Comparison of ENCODE assay signal across 9 cellular contexts in genomic region chr6:17032595-17033591, GRCh38.
DNase-seq lines count a peak whose midpoint lies in the region; ATAC-seq and TF ChIP-seq lines count a peak whose summit lies in the region.
"Had no signal": no experiment of that assay in that cellular context is flagged by ENCODE, and none has a peak within 500 bp of the region (broad histone marks: within the 10 kb centered on the region; RNA-seq: fewer than 3 reads in every experiment).

No MANE protein-coding gene starts in this region.

- H3K9me3 ChIP-seq in MG63 (no peaks in the 10 kb centered on the region), transverse colon (no peaks in the 10 kb centered on the region)

- peaks cover 4% of the 10 kb centered on the region for H3K9me3 Mint-ChIP-seq in chondrocyte (ENCODE audit: low read depth)
- H3K9me3 Mint-ChIP-seq: T-helper 1 cell treated with Interleukin-12 subunit alpha and Interleukin-12 subunit beta and Interleukin-4 antibody, amounts not matched to agents 30 μg/mL and 1 μg/mL, for 36 hours had no signal

- peak overlapping the region; percentile 97 for H3K27ac Mint-ChIP-seq in chondrocyte (ENCODE audit: unreplicated experiment)
- H3K27ac Mint-ChIP-seq: T-helper 1 cell treated with Interleukin-12 subunit alpha and Interleukin-12 subunit beta and Interleukin-4 antibody, amounts not matched to agents 30 μg/mL and 1 μg/mL, for 36 hours had no signal

- DNase-seq in MG63, result peak; percentile 73
- DNase-seq in chondrocyte (ENCODE audit: low spot score), result no peak
- peak; percentile 87 to 95 for DNase-seq in lower leg skin (ENCODE audit: low spot score in 2 of 2)
- DNase-seq in transverse colon, result peak; percentile 62
- DNase-seq in stimulated activated CD8-positive, alpha-beta memory T cell treated with anti-CD3 and anti-CD28 coated beads, Interleukin-4, amount 100 ng/mL, for 48 hours, result no peak
- no peak for DNase-seq in MV-4-11 (lab: John Stamatoyannopoulos, UW)

- H3K4me1 Mint-ChIP-seq in chondrocyte (ENCODE audit: low read depth), result peaks cover 37% of the 10 kb centered on the region

- TF ChIP-seq EP300 in transverse colon (IDR thresholded peaks at IDR 0.05; ENCODE audit: low read depth), result no peak

- intact Hi-C loops in lower leg skin (cut with DNase I; ENCODE audit: low total_unique reads) (no loop called here), transverse colon (cut with DNase I; ENCODE audit: low total_unique reads) (no loop called here)

- H3K4me3 ChIP-seq in MG63 (peak overlapping the region; percentile 27), lower leg skin (ENCODE audit: low read depth, poor library complexity, severe bottlenecking) (no peak overlapping the region), transverse colon (peak overlapping the region in 1 of 4 donors; percentile 19)

- ATAC-seq in HG03521 (IDR thresholded peaks at IDR 0.05; ENCODE audit: unreplicated experiment) (no peak), HG02840 (IDR thresholded peaks at IDR 0.05; ENCODE audit: low FRiP score, unreplicated experiment) (no peak)

- H3K27ac ChIP-seq in transverse colon, result peak overlapping the region; percentile 61 to 79 (median 68)

- no peak for TF ChIP-seq CTCF in chondrocyte (IDR thresholded peaks at IDR 0.05)
- TF ChIP-seq CTCF in lower leg skin (IDR thresholded peaks at IDR 0.05), result no peak
- TF ChIP-seq CTCF in transverse colon (IDR thresholded peaks at IDR 0.05), result no peak

- H3K27me3 Mint-ChIP-seq in chondrocyte (ENCODE audit: low read depth), result no peaks in the 10 kb centered on the region

- no peaks in the 10 kb centered on the region for H3K27me3 ChIP-seq in MG63
- H3K27me3 ChIP-seq in transverse colon, result no peaks in the 10 kb centered on the region

- no peaks in the 10 kb centered on the region for H3K36me3 Mint-ChIP-seq in chondrocyte (ENCODE audit: low read depth)

- H3K4me1 ChIP-seq in transverse colon, result peaks cover 0 to 11% (median 2%) of the 10 kb centered on the region in 4 donors

- H3K4me3 Mint-ChIP-seq in chondrocyte (ENCODE audit: unreplicated experiment), result peak overlapping the region; percentile 46
- H3K4me3 Mint-ChIP-seq: T-helper 1 cell treated with Interleukin-12 subunit alpha and Interleukin-12 subunit beta and Interleukin-4 antibody, amounts not matched to agents 30 μg/mL and 1 μg/mL, for 36 hours had no signal

- WGBS in lower leg skin, 2 donors, result 14 to 17% methylated on average over 15 of the region's 15 CpGs
- 44 to 45% methylated on average over 12 to 15 of the region's 15 CpGs for WGBS in transverse colon (ENCODE audit: low coverage in 1 of 2), 2 donors

- H3K36me3 ChIP-seq in MG63, result no peaks in the 10 kb centered on the region
- H3K36me3 ChIP-seq in transverse colon, result no peaks in the 10 kb centered on the region

- in situ Hi-C loops in transverse colon (cut with MboI; ENCODE audit: low pct_ligation_motif_present in 1 of 4, low pct_unique_long_range_greater_than_20kb in 1 of 4, low sequenced_read_pairs in 3 of 4), result no loop called here

- TF ChIP-seq POLR2A in lower leg skin (IDR thresholded peaks at IDR 0.05) (no peak), transverse colon (IDR thresholded peaks at IDR 0.05) (no peak)

Comparison
In these comparisons a context has a peak if more than half of its experiments do, and no peak if none do; other contexts are left out.
1. DNase-seq: peak in MG63 (single experiment), lower leg skin (2 of 2) and transverse colon (single experiment); none in chondrocyte (single experiment), stimulated activated CD8-positive, alpha-beta memory T cell treated with anti-CD3 and anti-CD28 coated beads, Interleukin-4, amount 100 ng/mL, for 48 hours (single experiment) and MV-4-11 (single experiment).